In genomic region chr17:55727275-55727674, GRCh38 we compare ENCODE assay signal across 19 cellular contexts. TPM values are rescaled to one million over a fixed set of nuclear protein-coding genes. Genes with fewer than 3 reads are reported as not detected.
"Had no signal": no experiment of that assay in that cellular context is flagged by ENCODE, and none has a peak within 500 bp of the region (broad histone marks: within the 10 kb centered on the region; RNA-seq: fewer than 3 reads in every experiment).

No MANE protein-coding gene starts in this region.

- H3K4me3 Mint-ChIP-seq: activated CD8-positive, alpha-beta memory T cell treated with anti-CD3 and anti-CD28 coated beads, Interleukin-2, amount 10 ng/mL, durations not matched to agents 7 days and 5 days; activated naive CD4-positive, alpha-beta T cell treated with anti-CD3 and anti-CD28 coated beads, Interleukin-2, amount 50 U/mL, for 24 hours; activated T-cell treated with anti-CD3 and anti-CD28 coated beads, Interleukin-2, amount 50 U/mL, for 24 hours; central memory CD8-positive, alpha-beta T cell; natural killer cell; T-helper 2 cell treated with Interferon-gamma antibody and Interleukin-4, amounts not matched to agents 5 μg/mL and 100 μg/mL, for 36 hours had no signal

- H3K27ac ChIP-seq: body of pancreas, prostate gland, uterus had no signal

- H3K36me3 ChIP-seq: prostate gland, uterus had no signal

- H3K36me3 Mint-ChIP-seq: activated CD8-positive, alpha-beta memory T cell treated with anti-CD3 and anti-CD28 coated beads, Interleukin-2, amount 10 ng/mL, durations not matched to agents 7 days and 5 days; activated naive CD4-positive, alpha-beta T cell treated with anti-CD3 and anti-CD28 coated beads, Interleukin-2, amount 50 U/mL, for 24 hours; natural killer cell had no signal

- H3K27me3 ChIP-seq: body of pancreas, testis, uterus had no signal

- H3K4me3 ChIP-seq: body of pancreas, mucosa of descending colon, prostate gland, testis, uterus had no signal

- H3K4me1 ChIP-seq: body of pancreas, prostate gland, uterus had no signal

- DNase-seq: activated CD4-positive, alpha-beta T cell treated with anti-CD3 and anti-CD28 coated beads, Interleukin-2, amount 50 U/mL, for 4 hours; activated CD8-positive, alpha-beta memory T cell treated with anti-CD3 and anti-CD28 coated beads, Interleukin-2, amount 10 ng/mL, durations not matched to agents 7 days and 5 days; activated effector memory CD4-positive, alpha-beta T cell treated with Interleukin-2 at 50 U/mL for 16 hours; activated T-cell treated with anti-CD3 and anti-CD28 coated beads, Interleukin-2, amount 50 U/mL, for 24 hours; body of pancreas; cortex of kidney; effector CD8-positive, alpha-beta T cell; kidney; mucosa of descending colon; natural killer cell; stimulated activated CD4-positive, alpha-beta T cell treated with anti-CD3 and anti-CD28 coated beads, Interleukin-2, amount 100 ng/mL, for 24 hours; stimulated activated naive CD4-positive, alpha-beta T cell treated with Interleukin-2 at 50 U/mL for 16 hours; testis; uterus had no signal

- H3K4me1 Mint-ChIP-seq: activated CD8-positive, alpha-beta memory T cell treated with anti-CD3 and anti-CD28 coated beads, Interleukin-2, amount 10 ng/mL, durations not matched to agents 7 days and 5 days; activated naive CD4-positive, alpha-beta T cell treated with anti-CD3 and anti-CD28 coated beads, Interleukin-2, amount 50 U/mL, for 24 hours; central memory CD8-positive, alpha-beta T cell; natural killer cell had no signal

- H3K27ac Mint-ChIP-seq: activated CD8-positive, alpha-beta memory T cell treated with anti-CD3 and anti-CD28 coated beads, Interleukin-2, amount 10 ng/mL, durations not matched to agents 7 days and 5 days; activated naive CD4-positive, alpha-beta T cell treated with anti-CD3 and anti-CD28 coated beads, Interleukin-2, amount 50 U/mL, for 24 hours; activated T-cell treated with anti-CD3 and anti-CD28 coated beads, Interleukin-2, amount 50 U/mL, for 24 hours; natural killer cell; T-helper 2 cell treated with Interferon-gamma antibody and Interleukin-4, amounts not matched to agents 5 μg/mL and 100 μg/mL, for 36 hours had no signal

- H3K9me3 ChIP-seq: body of pancreas, mucosa of descending colon, prostate gland, testis, uterus had no signal

- ATAC-seq: activated CD8-positive, alpha-beta memory T cell treated with anti-CD3 and anti-CD28 coated beads, Interleukin-2, amount 10 ng/mL, durations not matched to agents 7 days and 5 days; body of pancreas; mucosa of descending colon; natural killer cell; sciatic nerve had no signal

- H3K9me3 Mint-ChIP-seq: activated naive CD4-positive, alpha-beta T cell treated with anti-CD3 and anti-CD28 coated beads, Interleukin-2, amount 50 U/mL, for 24 hours; activated T-cell treated with anti-CD3 and anti-CD28 coated beads, Interleukin-2, amount 50 U/mL, for 24 hours; central memory CD8-positive, alpha-beta T cell; natural killer cell; T-helper 2 cell treated with Interferon-gamma antibody and Interleukin-4, amounts not matched to agents 5 μg/mL and 100 μg/mL, for 36 hours had no signal

RNA-seq across cellular contexts. Expression of gene TMEM100, which starts 4.6 kb away (rescaled TPM):
- total RNA-seq: activated CD8-positive, alpha-beta memory T cell treated with anti-CD3 and anti-CD28 coated beads, Interleukin-2, amount 10 ng/mL, durations not matched to agents 7 days and 5 days; natural killer cell had no signal
